ENCODE assay signal across 10 cellular contexts in the genomic region with DNA sequence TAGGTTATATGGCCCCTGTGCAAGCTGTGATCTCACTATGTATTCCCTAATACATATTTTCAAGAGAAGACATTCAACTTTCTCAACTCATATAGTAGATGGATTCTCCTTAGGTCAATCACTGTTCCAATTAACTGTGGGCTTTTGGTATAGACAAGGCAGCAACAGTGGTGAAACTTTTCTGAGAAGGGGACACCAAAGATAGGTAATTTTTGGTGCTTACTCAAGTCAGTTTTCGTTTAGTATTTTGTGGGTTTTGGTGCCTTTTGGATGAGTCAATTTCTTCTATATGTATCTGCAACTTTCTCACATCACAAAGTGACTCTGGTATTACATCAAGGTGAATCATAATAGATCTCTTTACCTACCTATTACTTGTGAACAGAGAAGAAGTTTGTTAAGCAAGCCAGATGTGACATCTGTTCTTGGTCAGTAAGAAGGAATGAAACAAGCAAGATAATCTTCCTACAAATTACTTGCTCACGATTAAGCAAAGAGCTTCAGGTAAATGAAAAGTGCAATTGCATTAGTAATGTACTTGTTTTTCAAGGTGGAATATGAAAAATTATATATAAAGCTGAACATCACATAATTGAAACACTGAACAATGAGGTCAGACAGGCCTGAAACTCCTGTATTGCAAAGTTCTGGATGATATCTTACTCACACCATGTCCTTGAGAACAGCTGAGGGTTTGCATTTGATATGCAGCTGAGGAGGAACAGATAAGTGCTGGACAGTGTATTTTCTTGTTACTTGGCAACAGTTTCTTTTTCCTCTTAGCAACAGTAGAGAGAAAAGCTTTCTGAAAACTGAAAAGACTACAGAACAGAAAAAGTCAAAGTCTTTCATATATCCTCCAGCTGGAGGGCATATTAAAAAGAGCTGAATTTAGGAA.
DNase-seq lines count a peak whose midpoint lies in the region; ATAC-seq and TF ChIP-seq lines count a peak whose summit lies in the region.
"Had no signal": no experiment of that assay in that cellular context is flagged by ENCODE, and none has a peak within 500 bp of the region (broad histone marks: within the 10 kb centered on the region; RNA-seq: fewer than 3 reads in every experiment).

No MANE protein-coding gene starts in this region.

- H3K36me3 ChIP-seq in brain microvascular endothelial cell (replicated peaks) (no peaks in the 10 kb centered on the region), Caco-2 (ENCODE audit: control insufficient read depth, insufficient read depth, low read length) (no peaks in the 10 kb centered on the region)
- H3K36me3 ChIP-seq: colonic mucosa had no signal

- in situ Hi-C loops in brain microvascular endothelial cell (cut with HindIII; ENCODE audit: low pct_ligation_motif_present, low sequenced_read_pairs) = no loop called here

- no peaks in the 10 kb centered on the region for H3K9me3 ChIP-seq in Caco-2
- H3K9me3 ChIP-seq: colonic mucosa had no signal

- no peaks in the 10 kb centered on the region for H3K4me1 Mint-ChIP-seq in Caco-2 (ENCODE audit: low read depth, unreplicated experiment)

- peak overlapping the region; percentile 63 for H3K27ac ChIP-seq in brain microvascular endothelial cell
- H3K27ac ChIP-seq: colonic mucosa had no signal

- TF ChIP-seq CTCF in brain microvascular endothelial cell (IDR thresholded peaks at IDR 0.05; ENCODE audit: low read depth, low read length, missing control alignments) (no peak), Caco-2 (IDR thresholded peaks at IDR 0.05; ENCODE audit: insufficient read depth in 1 of 2, low read depth in 1 of 2, low read length in 1 of 2, severe bottlenecking in 1 of 2, unreplicated experiment in 1 of 2) (no peak)

- peaks cover 12% of the 10 kb centered on the region for H3K9me3 Mint-ChIP-seq in Caco-2 (ENCODE audit: unreplicated experiment)

- no peaks in the 10 kb centered on the region for H3K27me3 ChIP-seq in brain microvascular endothelial cell (replicated peaks)
- no peaks in the 10 kb centered on the region for H3K27me3 ChIP-seq in Caco-2 (replicated peaks; ENCODE audit: control insufficient read depth, insufficient read depth, low read length)
- H3K27me3 ChIP-seq: colonic mucosa had no signal

- intact Hi-C loops in Caco-2 (cut with micrococcal nuclease; ENCODE audit: unreplicated experiment) = no loop called here

- H3K4me3 Mint-ChIP-seq in Caco-2 (ENCODE audit: unreplicated experiment) = no peak overlapping the region

- peak; percentile 55 for ATAC-seq in HG03354 (IDR thresholded peaks at IDR 0.05; ENCODE audit: poor library complexity, severe bottlenecking, unreplicated experiment)

- no peaks in the 10 kb centered on the region for H3K27me3 Mint-ChIP-seq in Caco-2 (ENCODE audit: insufficient read depth, unreplicated experiment)

- CTCF ChIA-PET in Caco-2 (lab: Charles Lee) = no interaction called here

- no peak overlapping the region for H3K4me3 ChIP-seq in brain microvascular endothelial cell (ENCODE audit: low read depth, low read length)
- H3K4me3 ChIP-seq in Caco-2 (ENCODE audit: low read depth, low read length) = no peak overlapping the region
- H3K4me3 ChIP-seq: colonic mucosa had no signal

- POLR2A ChIA-PET in Caco-2 (lab: Charles Lee) = no interaction called here

- no TSS peak for BruUV-seq in Caco-2 (replicated peaks; lab: Mats Ljungman, UMichigan)

- no peak overlapping the region for H3K27ac Mint-ChIP-seq in Caco-2 (ENCODE audit: unreplicated experiment)

- no peaks in the 10 kb centered on the region for H3K36me3 Mint-ChIP-seq in Caco-2 (ENCODE audit: insufficient read depth, unreplicated experiment)

- peak; percentile 6 for DNase-seq in COLO829 (ENCODE audit: low spot score)
- DNase-seq in brain microvascular endothelial cell = peak; percentile 85
- peak; percentile 47 for DNase-seq in kidney tubule cell (ENCODE audit: low spot score)
- DNase-seq in Caco-2 = no peak
- no peak for DNase-seq in hippocampal formation (lab: John Stamatoyannopoulos, UW)
- no peak for DNase-seq in SHP77 treated with DMSO at 0.1 percent for 48 hours (lab: John Stamatoyannopoulos, UW)
- DNase-seq in MV-4-11 (lab: John Stamatoyannopoulos, UW) = no peak
- DNase-seq: colonic mucosa, NCI-H510A treated with DMSO at 0.1 percent for 48 hours had no signal

- H3K4me1 ChIP-seq in Caco-2 = no peaks in the 10 kb centered on the region
- H3K4me1 ChIP-seq: colonic mucosa had no signal

Comparison
In these comparisons a context has a peak if more than half of its experiments do, and no peak if none do; other contexts are left out.
1. DNase-seq: peak in COLO829 (single experiment), brain microvascular endothelial cell (single experiment) and kidney tubule cell (single experiment); none in Caco-2 (0 of 2), hippocampal formation (0 of 2), SHP77 treated with DMSO at 0.1 percent for 48 hours (single experiment) and MV-4-11 (single experiment).